ENCODE assay signal across 10 cellular contexts in genomic region chr16:67537270-67537635, GRCh38. TPM values are rescaled to one million over a fixed set of nuclear protein-coding genes. Genes with fewer than 3 reads are reported as not detected.
DNase-seq lines count a peak whose midpoint lies in the region; ATAC-seq and TF ChIP-seq lines count a peak whose summit lies in the region.
"Had no signal": no experiment of that assay in that cellular context is flagged by ENCODE, and none has a peak within 500 bp of the region (broad histone marks: within the 10 kb centered on the region; RNA-seq: fewer than 3 reads in every experiment).

No MANE protein-coding gene starts in this region.

- peaks cover 9% of the 10 kb centered on the region for H3K36me3 Mint-ChIP-seq in activated T-helper 1 cell treated with anti-CD3 and anti-CD28 coated beads, Interleukin-12 subunit alpha, Interleukin-12 subunit beta, Interleukin-2, Interleukin-4 antibody, amounts not matched to agents 30 ng/mL and 10 ng/mL and 1 ng/mL, durations not matched to agents 14 hours and 24 hours and 36 hours (ENCODE audit: low read depth)
- H3K36me3 Mint-ChIP-seq in nephron (ENCODE audit: low read depth), result peaks cover 30% of the 10 kb centered on the region

- no peaks in the 10 kb centered on the region for H3K9me3 Mint-ChIP-seq in activated T-helper 1 cell treated with anti-CD3 and anti-CD28 coated beads, Interleukin-12 subunit alpha, Interleukin-12 subunit beta, Interleukin-2, Interleukin-4 antibody, amounts not matched to agents 30 ng/mL and 10 ng/mL and 1 ng/mL, durations not matched to agents 14 hours and 24 hours and 36 hours
- no peaks in the 10 kb centered on the region for H3K9me3 Mint-ChIP-seq in nephron

- intact Hi-C loops in activated T-helper 1 cell treated with anti-CD3 and anti-CD28 coated beads, Interleukin-12 subunit alpha, Interleukin-12 subunit beta, Interleukin-2, Interleukin-4 antibody, amounts not matched to agents 30 ng/mL and 10 ng/mL and 1 ng/mL, durations not matched to agents 14 hours and 24 hours and 36 hours (cut with micrococcal nuclease), result loop anchor here (1.0 kb wide), 2 partner anchors 9 to 16 kb away; partner anchors contain the start of gene RIPOR1

- peak overlapping the region; percentile 49 for H3K27ac Mint-ChIP-seq in activated T-helper 1 cell treated with anti-CD3 and anti-CD28 coated beads, Interleukin-12 subunit alpha, Interleukin-12 subunit beta, Interleukin-2, Interleukin-4 antibody, amounts not matched to agents 30 ng/mL and 10 ng/mL and 1 ng/mL, durations not matched to agents 14 hours and 24 hours and 36 hours
- H3K27ac Mint-ChIP-seq in nephron, result peak overlapping the region in 1 of 3 experiments; percentile 6

- H3K4me3 ChIP-seq in GM12864 (ENCODE audit: low read depth, low read length), result peak overlapping the region; percentile 68
- peak overlapping the region; percentile 32; the same call in 1 of the 2 replicates for H3K4me3 ChIP-seq in Jurkat, Clone E6-1 (ENCODE audit: low read length)
- peak overlapping the region; percentile 73 for H3K4me3 ChIP-seq in fibroblast of the aortic adventitia (ENCODE audit: low read depth, low read length)

- peak overlapping the region; percentile 83 for H3K4me3 Mint-ChIP-seq in activated T-helper 1 cell treated with anti-CD3 and anti-CD28 coated beads, Interleukin-12 subunit alpha, Interleukin-12 subunit beta, Interleukin-2, Interleukin-4 antibody, amounts not matched to agents 30 ng/mL and 10 ng/mL and 1 ng/mL, durations not matched to agents 14 hours and 24 hours and 36 hours
- H3K4me3 Mint-ChIP-seq in nephron, result peak overlapping the region; percentile 81 to 89 (median 86)

- DNase-seq in GM12864 (ENCODE audit: low read depth) (no peak), fibroblast of the aortic adventitia (ENCODE audit: low read depth) (no peak), RKO (ENCODE audit: low spot score) (no peak), HT-29 (ENCODE audit: low spot score) (no peak)
- no peak for DNase-seq in Jurkat, Clone E6-1 (ENCODE audit: low read depth, low spot score)
- peak; percentile 52 for DNase-seq in activated T-helper 1 cell treated with anti-CD3 and anti-CD28 coated beads, Interleukin-12 subunit alpha, Interleukin-12 subunit beta, Interleukin-2, Interleukin-4 antibody, amounts not matched to agents 30 ng/mL and 10 ng/mL and 1 ng/mL, durations not matched to agents 14 hours and 24 hours and 36 hours (ENCODE audit: low spot score)

- H3K27me3 Mint-ChIP-seq in activated T-helper 1 cell treated with anti-CD3 and anti-CD28 coated beads, Interleukin-12 subunit alpha, Interleukin-12 subunit beta, Interleukin-2, Interleukin-4 antibody, amounts not matched to agents 30 ng/mL and 10 ng/mL and 1 ng/mL, durations not matched to agents 14 hours and 24 hours and 36 hours (ENCODE audit: insufficient read depth), result peaks cover 19% of the 10 kb centered on the region
- H3K27me3 Mint-ChIP-seq in nephron (ENCODE audit: low read depth), result peaks cover 45% of the 10 kb centered on the region

- ATAC-seq in HG03159 (IDR thresholded peaks at IDR 0.05; ENCODE audit: unreplicated experiment), result no peak

- peaks cover 36% of the 10 kb centered on the region for H3K4me1 Mint-ChIP-seq in activated T-helper 1 cell treated with anti-CD3 and anti-CD28 coated beads, Interleukin-12 subunit alpha, Interleukin-12 subunit beta, Interleukin-2, Interleukin-4 antibody, amounts not matched to agents 30 ng/mL and 10 ng/mL and 1 ng/mL, durations not matched to agents 14 hours and 24 hours and 36 hours (ENCODE audit: low read depth)
- H3K4me1 Mint-ChIP-seq in nephron, result peaks cover 28% of the 10 kb centered on the region

- TF ChIP-seq CTCF in GM12864 (IDR thresholded peaks at IDR 0.05; ENCODE audit: low read depth, low read length, missing control alignments) (no peak), fibroblast of the aortic adventitia (IDR thresholded peaks at IDR 0.05; ENCODE audit: insufficient read depth, low read length) (no peak), nephron (IDR thresholded peaks at IDR 0.05; ENCODE audit: unreplicated experiment in 3 of 3) (no peak)

RNA-seq across cellular contexts. Expression of gene RIPOR1, which starts 8.6 kb away (rescaled TPM):
- polyA plus RNA-seq in Jurkat, Clone E6-1 (2012; ENCODE audit: insufficient read depth, insufficient read length), result 31.6 TPM
- 26.3 and 27.1 TPM in 2 replicates for total RNA-seq in activated T-helper 1 cell treated with anti-CD3 and anti-CD28 coated beads, Interleukin-12 subunit alpha, Interleukin-12 subunit beta, Interleukin-2, Interleukin-4 antibody, amounts not matched to agents 30 ng/mL and 10 ng/mL and 1 ng/mL, durations not matched to agents 14 hours and 24 hours and 36 hours
- total RNA-seq in fibroblast of the aortic adventitia (ENCODE audit: low replicate concordance), result 29.3 and 64.7 TPM in 2 replicates
- 22.8 and 23.8 TPM in 2 replicates for total RNA-seq in HT-29 (2014; rRNA removed; shearing (Covaris generic))

RNA-seq across cellular contexts. Expression of gene CTCF, which starts 25.1 kb away (rescaled TPM):
- polyA plus RNA-seq in Jurkat, Clone E6-1 (2012; ENCODE audit: insufficient read depth, insufficient read length), result 91.9 TPM
- 64.7 and 67.6 TPM in 2 replicates for total RNA-seq in activated T-helper 1 cell treated with anti-CD3 and anti-CD28 coated beads, Interleukin-12 subunit alpha, Interleukin-12 subunit beta, Interleukin-2, Interleukin-4 antibody, amounts not matched to agents 30 ng/mL and 10 ng/mL and 1 ng/mL, durations not matched to agents 14 hours and 24 hours and 36 hours
- total RNA-seq in fibroblast of the aortic adventitia (ENCODE audit: low replicate concordance), result 22.1 and 34.3 TPM in 2 replicates
- 28.3 and 36.4 TPM in 2 replicates for total RNA-seq in HT-29 (2014; rRNA removed; shearing (Covaris generic))

RNA-seq across cellular contexts. Expression of gene AGRP, which starts 53.9 kb away (rescaled TPM):
- polyA plus RNA-seq in Jurkat, Clone E6-1 (2012; ENCODE audit: insufficient read depth, insufficient read length), result not detected
- total RNA-seq in activated T-helper 1 cell treated with anti-CD3 and anti-CD28 coated beads, Interleukin-12 subunit alpha, Interleukin-12 subunit beta, Interleukin-2, Interleukin-4 antibody, amounts not matched to agents 30 ng/mL and 10 ng/mL and 1 ng/mL, durations not matched to agents 14 hours and 24 hours and 36 hours, result not detected in 2 replicates
- total RNA-seq in fibroblast of the aortic adventitia (ENCODE audit: low replicate concordance), result not detected in 2 replicates
- not detected in 2 replicates for total RNA-seq in HT-29 (2014; rRNA removed; shearing (Covaris generic))
- total RNA-seq: SK-MEL-5, subcutaneous adipose tissue had no signal

RNA-seq across cellular contexts. Expression of gene ATP6V0D1, which starts 56.3 kb away (rescaled TPM):
- 43.7 TPM for polyA plus RNA-seq in Jurkat, Clone E6-1 (2012; ENCODE audit: insufficient read depth, insufficient read length)
- total RNA-seq in activated T-helper 1 cell treated with anti-CD3 and anti-CD28 coated beads, Interleukin-12 subunit alpha, Interleukin-12 subunit beta, Interleukin-2, Interleukin-4 antibody, amounts not matched to agents 30 ng/mL and 10 ng/mL and 1 ng/mL, durations not matched to agents 14 hours and 24 hours and 36 hours, result 37.7 and 41.5 TPM in 2 replicates
- total RNA-seq in fibroblast of the aortic adventitia (ENCODE audit: low replicate concordance), result 47.8 and 114 TPM in 2 replicates
- total RNA-seq in HT-29 (2014; rRNA removed; shearing (Covaris generic)), result 97.6 and 99.5 TPM in 2 replicates
